1 cellular context compared by ENCODE assay signal in the genomic region with DNA sequence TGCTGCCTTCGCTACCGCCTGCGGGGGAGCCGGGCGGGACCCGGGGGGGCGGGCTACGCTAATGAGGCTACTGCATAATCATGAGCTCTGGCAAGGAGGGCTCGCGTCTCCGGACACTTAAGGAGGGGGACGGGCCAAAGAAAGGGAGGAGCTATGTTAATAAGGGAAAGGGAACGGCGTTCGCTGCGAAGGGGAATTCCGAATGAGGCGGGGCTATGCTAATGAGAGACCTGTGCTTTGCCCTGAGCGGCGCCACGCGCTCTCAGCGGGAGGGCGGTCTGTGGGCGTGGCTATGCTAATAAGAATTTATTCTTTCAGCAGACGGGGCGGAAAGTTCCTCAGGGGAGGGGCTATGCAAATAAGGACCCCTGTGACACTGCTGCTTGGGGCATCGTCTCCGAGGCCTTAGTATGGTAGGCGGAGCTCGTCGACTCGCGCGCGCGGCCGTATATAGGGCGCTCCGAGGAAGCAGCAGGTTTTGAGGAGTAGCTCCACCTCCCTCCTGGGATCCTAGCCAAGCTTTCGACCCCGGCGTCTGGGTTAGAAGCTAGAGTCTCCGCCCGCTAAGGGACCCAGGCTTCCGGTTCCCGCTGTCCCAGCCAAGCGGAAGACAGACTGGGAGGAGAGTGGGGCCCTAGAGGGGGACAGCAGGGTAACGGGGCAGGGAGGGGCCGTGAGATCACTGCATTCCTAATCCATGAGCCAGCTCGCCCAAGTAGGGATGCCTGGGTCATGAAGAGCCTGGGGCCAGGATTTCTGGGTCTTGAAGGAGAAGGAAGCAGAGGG.
A peak's percentile ranks its signal among the peaks of the same experiment; 100 is the strongest.
TF ChIP-seq lines count a peak whose summit lies in the region.

A gene (minus strand): TSS at position 31 of the 786 bp plus-strand sequence. CDS start 45 bp downstream, outside the sequence.

TF ChIP-seq in K562, 482 proteins besides CTCF, POLR2A, EP300 and RAD21 (continued from another document and continues in another):
- TF ChIP-seq, protein P1, sequence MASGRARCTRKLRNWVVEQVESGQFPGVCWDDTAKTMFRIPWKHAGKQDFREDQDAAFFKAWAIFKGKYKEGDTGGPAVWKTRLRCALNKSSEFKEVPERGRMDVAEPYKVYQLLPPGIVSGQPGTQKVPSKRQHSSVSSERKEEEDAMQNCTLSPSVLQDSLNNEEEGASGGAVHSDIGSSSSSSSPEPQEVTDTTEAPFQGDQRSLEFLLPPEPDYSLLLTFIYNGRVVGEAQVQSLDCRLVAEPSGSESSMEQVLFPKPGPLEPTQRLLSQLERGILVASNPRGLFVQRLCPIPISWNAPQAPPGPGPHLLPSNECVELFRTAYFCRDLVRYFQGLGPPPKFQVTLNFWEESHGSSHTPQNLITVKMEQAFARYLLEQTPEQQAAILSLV (tag; IDR thresholded peaks at IDR 0.05), result no peak
- TF ChIP-seq ZNF444 (CRISPR knock-in tag; IDR thresholded peaks at IDR 0.05) (no peak), SIRT6 (IDR thresholded peaks at IDR 0.05; ENCODE audit: low read depth, low read length) (no peak), MEIS2 (IDR thresholded peaks at IDR 0.05; ENCODE audit: partially characterized antibody) (peak; percentile 20), THRAP3 (IDR thresholded peaks at IDR 0.05; ENCODE audit: borderline replicate concordance) (no peak), HLTF (IDR thresholded peaks at IDR 0.05) (peak; percentile 51; the same call in 1 of the 2 replicates), CAMTA2 (CRISPR knock-in tag; conservative IDR thresholded peaks at IDR 0.05) (no peak), SMARCB1 (IDR thresholded peaks at IDR 0.05; ENCODE audit: insufficient read length, low read depth) (no peak), ZNF12 (CRISPR knock-in tag; IDR thresholded peaks at IDR 0.05) (peak; percentile 21; the same call in 1 of the 2 replicates), RBFOX2 (IDR thresholded peaks at IDR 0.05; ENCODE audit: low read depth, low read length) (peak; percentile 89), HNRNPLL (IDR thresholded peaks at IDR 0.05; ENCODE audit: low read depth, low read length, poor library complexity, severe bottlenecking) (peak; percentile 64), HDAC1 (IDR thresholded peaks at IDR 0.05) (peak in 1 of 2 experiments; percentile 85; a peak in 2 of 4 replicates), ZFP30 (CRISPR knock-in tag; IDR thresholded peaks at IDR 0.05; ENCODE audit: borderline replicate concordance) (no peak), ZNF175 (CRISPR knock-in tag; IDR thresholded peaks at IDR 0.05; ENCODE audit: low read depth) (0 out of 2 replicates have a peak, but pooled peaks have one; percentile 19), COPS2 (conservative IDR thresholded peaks at IDR 0.05) (no peak), MEF2D (tag; conservative IDR thresholded peaks at IDR 0.05; ENCODE audit: low read depth) (no peak), CCNT2 (IDR thresholded peaks at IDR 0.05; ENCODE audit: borderline replicate concordance, extremely low read depth, insufficient read length, low read depth, low read length) (peak; percentile 42), SNRNP70 (optimal IDR thresholded peaks at IDR 0.05; ENCODE audit: low read depth, low read length) (no peak), ZNF282 (CRISPR knock-in tag; IDR thresholded peaks at IDR 0.05) (no peak), TRIM28 (IDR thresholded peaks at IDR 0.05) (no peak), ETV5 (CRISPR knock-in tag; IDR thresholded peaks at IDR 0.05; ENCODE audit: low read depth) (peak; percentile 93), CEBPB (tag; IDR thresholded peaks at IDR 0.05) (no peak), PYGO2 (tag; IDR thresholded peaks at IDR 0.05) (no peak), GTF2F1 (IDR thresholded peaks at IDR 0.05; ENCODE audit: low read depth, low read length) (0 out of 2 replicates have a peak, but pooled peaks have one; percentile 39), SP2 (IDR thresholded peaks at IDR 0.05; ENCODE audit: extremely low read depth, low read depth, low read length, poor library complexity, severe bottlenecking) (no peak), TEAD1 (CRISPR knock-in tag; IDR thresholded peaks at IDR 0.05) (peak; percentile 83 to 97), WHSC1 (IDR thresholded peaks at IDR 0.05; ENCODE audit: low read length) (no peak), ZBTB7A (IDR thresholded peaks at IDR 0.05; ENCODE audit: borderline replicate concordance, control insufficient read depth, low read depth, low read length) (peak; percentile 89; the same call in 1 of the 2 replicates), NR2F6 (CRISPR knock-in tag; IDR thresholded peaks at IDR 0.05) (no peak), KLF10 (CRISPR knock-in tag; IDR thresholded peaks at IDR 0.05) (no peak), CHD2 (IDR thresholded peaks at IDR 0.05; ENCODE audit: low read depth, low read length) (no peak), ZNF133 (CRISPR knock-in tag; IDR thresholded peaks at IDR 0.05) (no peak), JUND (IDR thresholded peaks at IDR 0.05; ENCODE audit: borderline replicate concordance, low read depth, low read length) (peak; percentile 91), JUND (tag; IDR thresholded peaks at IDR 0.05; ENCODE audit: borderline replicate concordance, low read depth, low read length) (peak; percentile 91; the same call in 1 of the 3 replicates), ZNF57 (CRISPR knock-in tag; IDR thresholded peaks at IDR 0.05) (no peak), ZNF224 (CRISPR knock-in tag; IDR thresholded peaks at IDR 0.05) (no peak)
- TF ChIP-seq, protein P2, sequence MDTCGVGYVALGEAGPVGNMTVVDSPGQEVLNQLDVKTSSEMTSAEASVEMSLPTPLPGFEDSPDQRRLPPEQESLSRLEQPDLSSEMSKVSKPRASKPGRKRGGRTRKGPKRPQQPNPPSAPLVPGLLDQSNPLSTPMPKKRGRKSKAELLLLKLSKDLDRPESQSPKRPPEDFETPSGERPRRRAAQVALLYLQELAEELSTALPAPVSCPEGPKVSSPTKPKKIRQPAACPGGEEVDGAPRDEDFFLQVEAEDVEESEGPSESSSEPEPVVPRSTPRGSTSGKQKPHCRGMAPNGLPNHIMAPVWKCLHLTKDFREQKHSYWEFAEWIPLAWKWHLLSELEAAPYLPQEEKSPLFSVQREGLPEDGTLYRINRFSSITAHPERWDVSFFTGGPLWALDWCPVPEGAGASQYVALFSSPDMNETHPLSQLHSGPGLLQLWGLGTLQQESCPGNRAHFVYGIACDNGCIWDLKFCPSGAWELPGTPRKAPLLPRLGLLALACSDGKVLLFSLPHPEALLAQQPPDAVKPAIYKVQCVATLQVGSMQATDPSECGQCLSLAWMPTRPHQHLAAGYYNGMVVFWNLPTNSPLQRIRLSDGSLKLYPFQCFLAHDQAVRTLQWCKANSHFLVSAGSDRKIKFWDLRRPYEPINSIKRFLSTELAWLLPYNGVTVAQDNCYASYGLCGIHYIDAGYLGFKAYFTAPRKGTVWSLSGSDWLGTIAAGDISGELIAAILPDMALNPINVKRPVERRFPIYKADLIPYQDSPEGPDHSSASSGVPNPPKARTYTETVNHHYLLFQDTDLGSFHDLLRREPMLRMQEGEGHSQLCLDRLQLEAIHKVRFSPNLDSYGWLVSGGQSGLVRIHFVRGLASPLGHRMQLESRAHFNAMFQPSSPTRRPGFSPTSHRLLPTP (IDR thresholded peaks at IDR 0.05; ENCODE audit: borderline replicate concordance, extremely low read depth, insufficient read length), result no peak
- TF ChIP-seq, protein P3, sequence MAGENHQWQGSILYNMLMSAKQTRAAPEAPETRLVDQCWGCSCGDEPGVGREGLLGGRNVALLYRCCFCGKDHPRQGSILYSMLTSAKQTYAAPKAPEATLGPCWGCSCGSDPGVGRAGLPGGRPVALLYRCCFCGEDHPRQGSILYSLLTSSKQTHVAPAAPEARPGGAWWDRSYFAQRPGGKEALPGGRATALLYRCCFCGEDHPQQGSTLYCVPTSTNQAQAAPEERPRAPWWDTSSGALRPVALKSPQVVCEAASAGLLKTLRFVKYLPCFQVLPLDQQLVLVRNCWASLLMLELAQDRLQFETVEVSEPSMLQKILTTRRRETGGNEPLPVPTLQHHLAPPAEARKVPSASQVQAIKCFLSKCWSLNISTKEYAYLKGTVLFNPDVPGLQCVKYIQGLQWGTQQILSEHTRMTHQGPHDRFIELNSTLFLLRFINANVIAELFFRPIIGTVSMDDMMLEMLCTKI (IDR thresholded peaks at IDR 0.05; ENCODE audit: partially characterized antibody), result no peak
- TF ChIP-seq, protein P4, sequence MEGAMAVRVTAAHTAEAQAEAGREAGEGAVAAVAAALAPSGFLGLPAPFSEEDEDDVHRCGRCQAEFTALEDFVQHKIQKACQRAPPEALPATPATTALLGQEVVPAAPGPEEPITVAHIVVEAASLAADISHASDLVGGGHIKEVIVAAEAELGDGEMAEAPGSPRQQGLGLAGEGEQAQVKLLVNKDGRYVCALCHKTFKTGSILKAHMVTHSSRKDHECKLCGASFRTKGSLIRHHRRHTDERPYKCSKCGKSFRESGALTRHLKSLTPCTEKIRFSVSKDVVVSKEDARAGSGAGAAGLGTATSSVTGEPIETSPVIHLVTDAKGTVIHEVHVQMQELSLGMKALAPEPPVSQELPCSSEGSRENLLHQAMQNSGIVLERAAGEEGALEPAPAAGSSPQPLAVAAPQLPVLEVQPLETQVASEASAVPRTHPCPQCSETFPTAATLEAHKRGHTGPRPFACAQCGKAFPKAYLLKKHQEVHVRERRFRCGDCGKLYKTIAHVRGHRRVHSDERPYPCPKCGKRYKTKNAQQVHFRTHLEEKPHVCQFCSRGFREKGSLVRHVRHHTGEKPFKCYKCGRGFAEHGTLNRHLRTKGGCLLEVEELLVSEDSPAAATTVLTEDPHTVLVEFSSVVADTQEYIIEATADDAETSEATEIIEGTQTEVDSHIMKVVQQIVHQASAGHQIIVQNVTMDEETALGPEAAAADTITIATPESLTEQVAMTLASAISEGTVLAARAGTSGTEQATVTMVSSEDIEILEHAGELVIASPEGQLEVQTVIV (CRISPR knock-in tag; IDR thresholded peaks at IDR 0.05; ENCODE audit: borderline replicate concordance), result no peak
- TF ChIP-seq, protein P5, sequence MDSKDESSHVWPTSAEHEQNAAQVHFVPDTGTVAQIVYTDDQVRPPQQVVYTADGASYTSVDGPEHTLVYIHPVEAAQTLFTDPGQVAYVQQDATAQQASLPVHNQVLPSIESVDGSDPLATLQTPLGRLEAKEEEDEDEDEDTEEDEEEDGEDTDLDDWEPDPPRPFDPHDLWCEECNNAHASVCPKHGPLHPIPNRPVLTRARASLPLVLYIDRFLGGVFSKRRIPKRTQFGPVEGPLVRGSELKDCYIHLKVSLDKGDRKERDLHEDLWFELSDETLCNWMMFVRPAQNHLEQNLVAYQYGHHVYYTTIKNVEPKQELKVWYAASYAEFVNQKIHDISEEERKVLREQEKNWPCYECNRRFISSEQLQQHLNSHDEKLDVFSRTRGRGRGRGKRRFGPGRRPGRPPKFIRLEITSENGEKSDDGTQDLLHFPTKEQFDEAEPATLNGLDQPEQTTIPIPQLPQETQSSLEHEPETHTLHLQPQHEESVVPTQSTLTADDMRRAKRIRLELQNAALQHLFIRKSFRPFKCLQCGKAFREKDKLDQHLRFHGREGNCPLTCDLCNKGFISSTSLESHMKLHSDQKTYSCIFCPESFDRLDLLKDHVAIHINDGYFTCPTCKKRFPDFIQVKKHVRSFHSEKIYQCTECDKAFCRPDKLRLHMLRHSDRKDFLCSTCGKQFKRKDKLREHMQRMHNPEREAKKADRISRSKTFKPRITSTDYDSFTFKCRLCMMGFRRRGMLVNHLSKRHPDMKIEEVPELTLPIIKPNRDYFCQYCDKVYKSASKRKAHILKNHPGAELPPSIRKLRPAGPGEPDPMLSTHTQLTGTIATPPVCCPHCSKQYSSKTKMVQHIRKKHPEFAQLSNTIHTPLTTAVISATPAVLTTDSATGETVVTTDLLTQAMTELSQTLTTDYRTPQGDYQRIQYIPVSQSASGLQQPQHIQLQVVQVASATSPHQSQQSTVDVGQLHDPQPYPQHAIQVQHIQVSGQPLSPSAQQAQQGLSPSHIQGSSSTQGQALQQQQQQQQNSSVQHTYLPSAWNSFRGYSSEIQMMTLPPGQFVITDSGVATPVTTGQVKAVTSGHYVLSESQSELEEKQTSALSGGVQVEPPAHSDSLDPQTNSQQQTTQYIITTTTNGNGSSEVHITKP (IDR thresholded peaks at IDR 0.05; ENCODE audit: partially characterized antibody), result peak; percentile 55
- TF ChIP-seq, protein P6, sequence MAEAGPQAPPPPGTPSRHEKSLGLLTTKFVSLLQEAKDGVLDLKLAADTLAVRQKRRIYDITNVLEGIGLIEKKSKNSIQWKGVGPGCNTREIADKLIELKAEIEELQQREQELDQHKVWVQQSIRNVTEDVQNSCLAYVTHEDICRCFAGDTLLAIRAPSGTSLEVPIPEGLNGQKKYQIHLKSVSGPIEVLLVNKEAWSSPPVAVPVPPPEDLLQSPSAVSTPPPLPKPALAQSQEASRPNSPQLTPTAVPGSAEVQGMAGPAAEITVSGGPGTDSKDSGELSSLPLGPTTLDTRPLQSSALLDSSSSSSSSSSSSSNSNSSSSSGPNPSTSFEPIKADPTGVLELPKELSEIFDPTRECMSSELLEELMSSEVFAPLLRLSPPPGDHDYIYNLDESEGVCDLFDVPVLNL (CRISPR knock-in tag; IDR thresholded peaks at IDR 0.05; ENCODE audit: low read depth), result no peak
- TF ChIP-seq, protein P7, sequence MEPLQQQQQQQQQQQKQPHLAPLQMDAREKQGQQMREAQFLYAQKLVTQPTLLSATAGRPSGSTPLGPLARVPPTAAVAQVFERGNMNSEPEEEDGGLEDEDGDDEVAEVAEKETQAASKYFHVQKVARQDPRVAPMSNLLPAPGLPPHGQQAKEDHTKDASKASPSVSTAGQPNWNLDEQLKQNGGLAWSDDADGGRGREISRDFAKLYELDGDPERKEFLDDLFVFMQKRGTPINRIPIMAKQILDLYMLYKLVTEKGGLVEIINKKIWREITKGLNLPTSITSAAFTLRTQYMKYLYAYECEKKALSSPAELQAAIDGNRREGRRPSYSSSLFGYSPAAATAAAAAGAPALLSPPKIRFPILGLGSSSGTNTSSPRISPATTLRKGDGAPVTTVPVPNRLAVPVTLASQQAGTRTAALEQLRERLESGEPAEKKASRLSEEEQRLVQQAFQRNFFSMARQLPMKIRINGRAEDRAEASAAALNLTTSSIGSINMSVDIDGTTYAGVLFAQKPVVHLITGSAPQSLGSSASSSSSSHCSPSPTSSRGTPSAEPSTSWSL (CRISPR knock-in tag; IDR thresholded peaks at IDR 0.05; ENCODE audit: borderline replicate concordance), result no peak
- TF ChIP-seq, protein P8, sequence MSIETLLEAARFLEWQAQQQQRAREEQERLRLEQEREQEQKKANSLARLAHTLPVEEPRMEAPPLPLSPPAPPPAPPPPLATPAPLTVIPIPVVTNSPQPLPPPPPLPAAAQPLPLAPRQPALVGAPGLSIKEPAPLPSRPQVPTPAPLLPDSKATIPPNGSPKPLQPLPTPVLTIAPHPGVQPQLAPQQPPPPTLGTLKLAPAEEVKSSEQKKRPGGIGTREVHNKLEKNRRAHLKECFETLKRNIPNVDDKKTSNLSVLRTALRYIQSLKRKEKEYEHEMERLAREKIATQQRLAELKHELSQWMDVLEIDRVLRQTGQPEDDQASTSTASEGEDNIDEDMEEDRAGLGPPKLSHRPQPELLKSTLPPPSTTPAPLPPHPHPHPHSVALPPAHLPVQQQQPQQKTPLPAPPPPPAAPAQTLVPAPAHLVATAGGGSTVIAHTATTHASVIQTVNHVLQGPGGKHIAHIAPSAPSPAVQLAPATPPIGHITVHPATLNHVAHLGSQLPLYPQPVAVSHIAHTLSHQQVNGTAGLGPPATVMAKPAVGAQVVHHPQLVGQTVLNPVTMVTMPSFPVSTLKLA (conservative IDR thresholded peaks at IDR 0.05), result peak; percentile 76 to 78
- TF ChIP-seq, protein P9, sequence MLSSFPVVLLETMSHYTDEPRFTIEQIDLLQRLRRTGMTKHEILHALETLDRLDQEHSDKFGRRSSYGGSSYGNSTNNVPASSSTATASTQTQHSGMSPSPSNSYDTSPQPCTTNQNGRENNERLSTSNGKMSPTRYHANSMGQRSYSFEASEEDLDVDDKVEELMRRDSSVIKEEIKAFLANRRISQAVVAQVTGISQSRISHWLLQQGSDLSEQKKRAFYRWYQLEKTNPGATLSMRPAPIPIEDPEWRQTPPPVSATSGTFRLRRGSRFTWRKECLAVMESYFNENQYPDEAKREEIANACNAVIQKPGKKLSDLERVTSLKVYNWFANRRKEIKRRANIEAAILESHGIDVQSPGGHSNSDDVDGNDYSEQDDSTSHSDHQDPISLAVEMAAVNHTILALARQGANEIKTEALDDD (IDR thresholded peaks at IDR 0.05), result no peak
